ENCODE assay signal across 16 cellular contexts in genomic region chr17:29546834-29547233, GRCh38.
"Had no signal": no experiment of that assay in that cellular context is flagged by ENCODE, and none has a peak within 500 bp of the region (broad histone marks: within the 10 kb centered on the region; RNA-seq: fewer than 3 reads in every experiment).

No MANE protein-coding gene starts in this region.

- H3K9me3 Mint-ChIP-seq: activated naive CD8-positive, alpha-beta T cell treated with anti-CD3 and anti-CD28 coated beads, Interleukin-2, amount 50 U/mL, for 24 hours; activated T-cell treated with anti-CD3 and anti-CD28 coated beads, Interleukin-2, amount 50 U/mL, for 72 hours; nephron; stimulated activated naive B cell treated with anti-CD40 and anti-IgM and Interleukin-4, amounts not matched to agents 10 μg/mL and 1 μg/mL and 100 μg/mL, for 72 hours; T-helper 1 cell treated with Interleukin-12 subunit alpha and Interleukin-12 subunit beta and Interleukin-4 antibody, amounts not matched to agents 30 μg/mL and 1 μg/mL, for 36 hours had no signal

- H3K4me3 Mint-ChIP-seq: activated naive CD8-positive, alpha-beta T cell treated with anti-CD3 and anti-CD28 coated beads, Interleukin-2, amount 50 U/mL, for 24 hours; activated T-cell treated with anti-CD3 and anti-CD28 coated beads, Interleukin-2, amount 50 U/mL, for 72 hours; nephron; stimulated activated naive B cell treated with anti-CD40 and anti-IgM and Interleukin-4, amounts not matched to agents 10 μg/mL and 1 μg/mL and 100 μg/mL, for 72 hours; T-helper 1 cell treated with Interleukin-12 subunit alpha and Interleukin-12 subunit beta and Interleukin-4 antibody, amounts not matched to agents 30 μg/mL and 1 μg/mL, for 36 hours had no signal

- H3K9me3 ChIP-seq: sigmoid colon, tibial nerve, vagina had no signal

- ATAC-seq: activated naive CD8-positive, alpha-beta T cell treated with anti-CD3 and anti-CD28 coated beads, Interleukin-2, amount 50 U/mL, for 24 hours; activated T-cell treated with anti-CD3 and anti-CD28 coated beads, Interleukin-2, amount 50 U/mL, for 72 hours; stimulated activated naive B cell treated with anti-CD40 and anti-IgM and Interleukin-4, amounts not matched to agents 10 μg/mL and 1 μg/mL and 100 μg/mL, for 72 hours had no signal

- H3K27me3 Mint-ChIP-seq: activated naive CD8-positive, alpha-beta T cell treated with anti-CD3 and anti-CD28 coated beads, Interleukin-2, amount 50 U/mL, for 24 hours; stimulated activated naive B cell treated with anti-CD40 and anti-IgM and Interleukin-4, amounts not matched to agents 10 μg/mL and 1 μg/mL and 100 μg/mL, for 72 hours had no signal

- H3K4me1 ChIP-seq: sigmoid colon had no signal

- H3K27me3 ChIP-seq: sigmoid colon, tibial nerve, vagina had no signal

- H3K4me3 ChIP-seq: coronary artery, sigmoid colon, tibial nerve, vagina had no signal

- DNase-seq: activated CD4-positive, alpha-beta T cell treated with anti-CD3 and anti-CD28 coated beads, Interleukin-2, amount 50 U/mL, for 1 hour; activated naive CD4-positive, alpha-beta T cell treated with Interleukin-2 at 50 U/mL for 16 hours; activated naive CD8-positive, alpha-beta T cell treated with anti-CD3 and anti-CD28 coated beads, Interleukin-2, amount 50 U/mL, for 24 hours; activated T-cell treated with anti-CD3 and anti-CD28 coated beads, Interleukin-2, amount 50 U/mL, for 72 hours; caudate nucleus; effector CD4-positive, alpha-beta T cell; hippocampal formation; occipital lobe; sigmoid colon; stimulated activated CD4-positive, alpha-beta T cell treated with anti-CD3 and anti-CD28 coated beads, Interleukin-2, amount 100 ng/mL, for 24 hours; stimulated activated naive B cell treated with anti-CD40 and anti-IgM and Interleukin-4, amounts not matched to agents 10 μg/mL and 1 μg/mL and 100 μg/mL, for 72 hours had no signal

- H3K27ac Mint-ChIP-seq: activated naive CD8-positive, alpha-beta T cell treated with anti-CD3 and anti-CD28 coated beads, Interleukin-2, amount 50 U/mL, for 24 hours; activated T-cell treated with anti-CD3 and anti-CD28 coated beads, Interleukin-2, amount 50 U/mL, for 72 hours; stimulated activated naive B cell treated with anti-CD40 and anti-IgM and Interleukin-4, amounts not matched to agents 10 μg/mL and 1 μg/mL and 100 μg/mL, for 72 hours; T-helper 1 cell treated with Interleukin-12 subunit alpha and Interleukin-12 subunit beta and Interleukin-4 antibody, amounts not matched to agents 30 μg/mL and 1 μg/mL, for 36 hours had no signal

- H3K27ac ChIP-seq: coronary artery, sigmoid colon, tibial nerve, vagina had no signal
